20 cellular contexts compared by ENCODE assay signal in genomic region chrX:119417376-119417775, GRCh38. TPM values are rescaled to one million over a fixed set of nuclear protein-coding genes. Genes with fewer than 3 reads are reported as not detected.
DNase-seq lines count a peak whose midpoint lies in the region; ATAC-seq, FAIRE-seq and TF ChIP-seq lines count a peak whose summit lies in the region.
"Had no signal": no experiment of that assay in that cellular context is flagged by ENCODE, and none has a peak within 500 bp of the region (broad histone marks: within the 10 kb centered on the region; RNA-seq: fewer than 3 reads in every experiment).

No MANE protein-coding gene starts in this region.

- H3K36me3 ChIP-seq in GM23338 (ENCODE audit: insufficient read depth) (no peaks in the 10 kb centered on the region; the same call in 1 of the 2 replicates), K562 (ENCODE audit: control insufficient read depth, insufficient read depth, low read length) (no peaks in the 10 kb centered on the region), Karpas-422 (ENCODE audit: insufficient read depth, low read length) (no peaks in the 10 kb centered on the region)
- H3K36me3 ChIP-seq: BE2C had no signal

- no peak for FAIRE-seq in K562 (lab: Jason Lieb, UNC)
- FAIRE-seq: GM12891 had no signal

- H3K27ac Mint-ChIP-seq in GM23338 (no peak overlapping the region), WTC11 (no peak overlapping the region)
- H3K27ac Mint-ChIP-seq in activated CD8-positive, alpha-beta T cell treated with anti-CD3 and anti-CD28 coated beads for 36 hours, result no peak overlapping the region
- H3K27ac Mint-ChIP-seq: CD4-positive, CD25-positive, alpha-beta regulatory T cell; CD8-positive, alpha-beta memory T cell had no signal

- no peaks in the 10 kb centered on the region for H3K9me2 ChIP-seq in GM23338 (ENCODE audit: insufficient read depth)
- H3K9me2 ChIP-seq in Karpas-422 (replicated peaks; ENCODE audit: insufficient read depth, low read length), result no peaks in the 10 kb centered on the region

- H3K79me2 ChIP-seq in GM23338 (replicated peaks; ENCODE audit: insufficient read depth) (no peaks in the 10 kb centered on the region), K562 (ENCODE audit: control insufficient read depth, insufficient read depth, low read length) (no peaks in the 10 kb centered on the region), Karpas-422 (ENCODE audit: low read length) (no peaks in the 10 kb centered on the region)

- CTCF ChIA-PET in WTC11 (lab: Charles Lee) (interaction anchor here (0.7 to 2.2 kb wide), 3 partner anchors 51 to 99 kb away, joined by 3 to 7 read pairs (median 7); partner anchors contain the start of gene SLC25A5), K562 (lab: Yijun Ruan, JAX; ENCODE audit: low intra/inter-chr PET ratio) (interaction anchor here (1.8 kb wide), 1 partner anchor 95 kb away, joined by 5 read pairs; no protein-coding TSS in a partner anchor)
- CTCF ChIA-PET in activated CD8-positive, alpha-beta T cell treated with anti-CD3 and anti-CD28 coated beads for 36 hours (lab: Charles Lee), result no interaction called here

- no peak for TF ChIP-seq POLR2A in K562 (conservative IDR thresholded peaks at IDR 0.05)

- H3K27me3 Mint-ChIP-seq in GM23338 (ENCODE audit: insufficient read depth, low read depth, poor library complexity), result peaks cover 2% of the 10 kb centered on the region
- no peaks in the 10 kb centered on the region for H3K27me3 Mint-ChIP-seq in WTC11 (ENCODE audit: low read depth)
- no peaks in the 10 kb centered on the region for H3K27me3 Mint-ChIP-seq in activated CD8-positive, alpha-beta T cell treated with anti-CD3 and anti-CD28 coated beads for 36 hours
- H3K27me3 Mint-ChIP-seq: CD4-positive, alpha-beta memory T cell; CD4-positive, CD25-positive, alpha-beta regulatory T cell; CD8-positive, alpha-beta memory T cell had no signal

- in situ Hi-C loops in K562 (cut with MboI), result no loop called here

- H3K4me1 ChIP-seq in GM23338 (ENCODE audit: insufficient read depth) (peaks cover 3% of the 10 kb centered on the region; the same call in 1 of the 2 replicates), K562 (replicated peaks in 1 of 2; ENCODE audit: control insufficient read depth in 2 of 2, insufficient read depth in 2 of 2, low read length in 2 of 2) (no peaks in the 10 kb centered on the region), Karpas-422 (ENCODE audit: low read length) (no peaks in the 10 kb centered on the region)
- H3K4me1 ChIP-seq: BE2C, BLaER1 had no signal

- no peaks in the 10 kb centered on the region for H3K9me3 Mint-ChIP-seq in GM23338
- H3K9me3 Mint-ChIP-seq in WTC11, result no peaks in the 10 kb centered on the region
- no peaks in the 10 kb centered on the region for H3K9me3 Mint-ChIP-seq in activated CD8-positive, alpha-beta T cell treated with anti-CD3 and anti-CD28 coated beads for 36 hours
- H3K9me3 Mint-ChIP-seq: CD14-positive monocyte; CD4-positive, alpha-beta memory T cell; CD4-positive, CD25-positive, alpha-beta regulatory T cell; CD8-positive, alpha-beta memory T cell had no signal

- H3K27me3 ChIP-seq in GM23338 (ENCODE audit: insufficient read depth) (no peaks in the 10 kb centered on the region), K562 (ENCODE audit: control insufficient read depth in 2 of 2, insufficient read depth in 2 of 2, low read length in 2 of 2) (no peaks in the 10 kb centered on the region), Karpas-422 (ENCODE audit: low read length) (no peaks in the 10 kb centered on the region)
- H3K27me3 ChIP-seq: BE2C, BLaER1 had no signal

- H4K20me1 ChIP-seq in GM23338 (replicated peaks; ENCODE audit: insufficient read depth) (no peaks in the 10 kb centered on the region), K562 (replicated peaks; ENCODE audit: control insufficient read depth, insufficient read depth, low read length) (peaks cover 9% of the 10 kb centered on the region; the same call in 1 of the 2 replicates), Karpas-422 (ENCODE audit: insufficient read depth, low read depth, low read length) (no peaks in the 10 kb centered on the region)
- H4K20me1 ChIP-seq: BLaER1 had no signal

- H3F3A ChIP-seq in GM23338 (replicated peaks; ENCODE audit: low read depth), result no peaks in the 10 kb centered on the region

- intact Hi-C loops in K562 (cut with micrococcal nuclease), result no loop called here
- intact Hi-C loops in activated CD8-positive, alpha-beta T cell treated with anti-CD3 and anti-CD28 coated beads for 36 hours (cut with micrococcal nuclease), result no loop called here

- H3K4me1 Mint-ChIP-seq in GM23338 (peaks cover 17% of the 10 kb centered on the region), WTC11 (peaks cover 17% of the 10 kb centered on the region)
- no peaks in the 10 kb centered on the region for H3K4me1 Mint-ChIP-seq in activated CD8-positive, alpha-beta T cell treated with anti-CD3 and anti-CD28 coated beads for 36 hours (ENCODE audit: low read depth)
- H3K4me1 Mint-ChIP-seq: CD14-positive monocyte; CD4-positive, alpha-beta memory T cell; CD4-positive, CD25-positive, alpha-beta regulatory T cell; CD8-positive, alpha-beta memory T cell had no signal

- BruUV-seq in K562 (replicated peaks; lab: Mats Ljungman, UMichigan), result no TSS peak

- peak; percentile 52 for ATAC-seq in GM23338
- ATAC-seq in WTC11, result peak; percentile 68
- ATAC-seq in K562, result peak; percentile 49; the same call in 1 of the 3 replicates
- no peak for ATAC-seq in activated CD8-positive, alpha-beta T cell treated with anti-CD3 and anti-CD28 coated beads for 36 hours
- ATAC-seq in GM19395 (IDR thresholded peaks at IDR 0.05; ENCODE audit: unreplicated experiment), result no peak

- WGBS in K562 (ENCODE audit: insufficient coverage, low coverage, missing lambda C conversion rate), result 61% methylated on average over 4 of the region's 4 CpGs

- H3K4me2 ChIP-seq in GM23338 (no peak overlapping the region), K562 (ENCODE audit: insufficient read depth, low read length) (no peak overlapping the region), Karpas-422 (ENCODE audit: low read depth, low read length, poor library complexity, severe bottlenecking) (no peak overlapping the region)
- H3K4me2 ChIP-seq: BLaER1 had no signal

- no peak for TF ChIP-seq RAD21 in K562 (CRISPR knock-in tag; conservative IDR thresholded peaks at IDR 0.05 in 1 of 2, IDR thresholded peaks at IDR 0.05 in 1 of 2)

- H3K4me3 Mint-ChIP-seq in GM23338, result no peak overlapping the region
- H3K4me3 Mint-ChIP-seq in WTC11, result no peak overlapping the region
- no peak overlapping the region for H3K4me3 Mint-ChIP-seq in activated CD8-positive, alpha-beta T cell treated with anti-CD3 and anti-CD28 coated beads for 36 hours
- H3K4me3 Mint-ChIP-seq: CD14-positive monocyte; CD4-positive, alpha-beta memory T cell; CD4-positive, CD25-positive, alpha-beta regulatory T cell; CD8-positive, alpha-beta memory T cell had no signal

- no peak overlapping the region for H3K9ac ChIP-seq in K562 (ENCODE audit: insufficient read depth in 1 of 2, low read depth in 2 of 2, low read length in 2 of 2)
- no peak overlapping the region for H3K9ac ChIP-seq in Karpas-422 (ENCODE audit: low read length)
- H3K9ac ChIP-seq: BLaER1 had no signal

- H2AFZ ChIP-seq in GM23338 (no peak overlapping the region), K562 (ENCODE audit: low read depth, low read length) (no peak overlapping the region), Karpas-422 (ENCODE audit: low read length) (no peak overlapping the region)

- H3K27ac ChIP-seq in GM23338 (ENCODE audit: low read depth), result no peak overlapping the region
- no peak overlapping the region for H3K27ac ChIP-seq in K562 (ENCODE audit: extremely low read depth, low read depth, low read length)
- no peak overlapping the region for H3K27ac ChIP-seq in Karpas-422 (ENCODE audit: low read length)
- H3K27ac ChIP-seq: BLaER1 had no signal

- no peak for TF ChIP-seq EP300 in K562 (IDR thresholded peaks at IDR 0.05; ENCODE audit: low read length)

- no peaks in the 10 kb centered on the region for H3K9me3 ChIP-seq in K562 (replicated peaks; ENCODE audit: control insufficient read depth, insufficient read depth, low read depth, low read length)
- H3K9me3 ChIP-seq in Karpas-422 (ENCODE audit: low read length), result no peaks in the 10 kb centered on the region
- H3K9me3 ChIP-seq: BE2C, BLaER1 had no signal

- TF ChIP-seq CTCF in GM23338 (conservative IDR thresholded peaks at IDR 0.05; ENCODE audit: low read depth in 2 of 2) (peak in 1 of 2 experiments; percentile 37; a peak in 2 of 4 replicates), WTC11 (IDR thresholded peaks at IDR 0.05) (no peak), K562 (IDR thresholded peaks at IDR 0.05 in 2 of 3, conservative IDR thresholded peaks at IDR 0.05 in 1 of 3; ENCODE audit: insufficient read depth in 2 of 3, low read depth in 1 of 3, low read length in 3 of 3) (no peak)
- TF ChIP-seq CTCF in activated CD8-positive, alpha-beta T cell treated with anti-CD3 and anti-CD28 coated beads for 36 hours (IDR thresholded peaks at IDR 0.05), result no peak

- H3K9me1 ChIP-seq in K562 (ENCODE audit: control insufficient read depth, insufficient read depth, low read length), result no peaks in the 10 kb centered on the region

- POLR2A ChIA-PET in WTC11 (lab: Charles Lee), result no interaction called here
- POLR2A ChIA-PET in K562 (lab: Yijun Ruan, JAX), result interaction anchor here (0.6 to 1.2 kb wide), 2 partner anchors 9 to 344 kb away, joined by 3 read pairs; no protein-coding TSS in a partner anchor
- POLR2A ChIA-PET in activated CD8-positive, alpha-beta T cell treated with anti-CD3 and anti-CD28 coated beads for 36 hours (lab: Charles Lee), result no interaction called here

- DNase-seq in GM23338 (ENCODE audit: low spot score) (no peak), WTC11 (ENCODE audit: low spot score) (no peak), K562 (ENCODE audit: extremely low read depth in 1 of 4, low spot score in 3 of 4) (no peak), NCI-H187 (lab: John Stamatoyannopoulos, UW) (no peak), Karpas-422 (no peak)
- no peak for DNase-seq in activated CD8-positive, alpha-beta T cell treated with anti-CD3 and anti-CD28 coated beads for 36 hours
- DNase-seq: 8988T; BE2C; C1 segment of cervical spinal cord; CD4-positive, alpha-beta memory T cell; CD8-positive, alpha-beta memory T cell; COR-L47; DMS 273 treated with DMSO at 0.1 percent for 48 hours; DMS79; GF-D8 had no signal

- no peaks in the 10 kb centered on the region for H3K36me3 Mint-ChIP-seq in GM23338 (ENCODE audit: low read depth)
- no peaks in the 10 kb centered on the region for H3K36me3 Mint-ChIP-seq in WTC11
- no peaks in the 10 kb centered on the region for H3K36me3 Mint-ChIP-seq in activated CD8-positive, alpha-beta T cell treated with anti-CD3 and anti-CD28 coated beads for 36 hours (ENCODE audit: low read depth)

- H3K4me3 ChIP-seq in GM23338 (no peak overlapping the region), K562 (no peak overlapping the region), Karpas-422 (ENCODE audit: low read length) (no peak overlapping the region)
- H3K4me3 ChIP-seq: BLaER1 had no signal

RNA-seq across cellular contexts. Expression of gene SLC25A43, which starts 18.2 kb away (rescaled TPM):
- 8.9 and 12.7 TPM in 2 replicates for total RNA-seq in GM23338 (2014; rRNA removed; shearing (Covaris generic))
- polyA plus RNA-seq in GM23338 (2016; fragmentation: Nextera tagmentation; extraction: Ambion mirVana), result 7.1 and 8.7 TPM in 2 replicates
- 4.5 to 6.1 TPM (median 5.3 TPM) in 3 replicates for total RNA-seq in WTC11 (2021)
- total RNA-seq in K562 (2011; cell fraction: chromatin; rRNA removed; ENCODE audit: low replicate concordance), result 2.7 and 4.8 TPM in 2 replicates
- total RNA-seq in K562 (2011; cell fraction: nucleolus; rRNA removed), result 1.8 and 2.2 TPM in 2 replicates
- total RNA-seq in K562 (2011; cell fraction: nucleoplasm; rRNA removed), result 3.0 and 3.7 TPM in 2 replicates
- 4.0 and 5.4 TPM in 2 replicates for total RNA-seq in K562 (2014; rRNA removed)
- total RNA-seq in K562 (2014; rRNA removed; fragmentation: Illumina TruSeq; extraction: Trizol), result 5.1 and 5.7 TPM in 2 replicates
- 4.4 and 5.0 TPM in 2 replicates for total RNA-seq in K562 (2015; rRNA removed; fragmentation: Illumina TruSeq; extraction: Trizol)
- total RNA-seq in K562 (2021), result 4.8 and 5.8 TPM in 2 replicates
- polyA plus RNA-seq in K562 (2011; rRNA removed), result 3.2 and 3.6 TPM in 2 replicates
- 3.0 and 3.3 TPM in 2 replicates for polyA plus RNA-seq in K562 (2011; cell fraction: cytosol; rRNA removed)
- polyA plus RNA-seq in K562 (2011; cell fraction: nucleus; rRNA removed), result 2.2 and 2.3 TPM in 2 replicates
- polyA plus RNA-seq in K562 (2012), result 6.8 and 11.2 TPM in 2 replicates
- polyA plus RNA-seq in K562 (2014; fragmentation: Illumina TruSeq; extraction: Trizol), result 6.6 and 8.4 TPM in 2 replicates
- polyA plus RNA-seq in K562 (2014; fragmentation: Nextera tagmentation; extraction: Ambion mirVana), result 1 to 10 TPM; 1.3 to 2.2 TPM
- polyA plus RNA-seq in K562 (2014; rRNA removed), result 2.9 and 4.1 TPM in 2 replicates
- 1.8 and 1.9 TPM in 2 replicates for polyA minus RNA-seq in K562 (2011; rRNA and poly(A)+ RNA removed)
- polyA minus RNA-seq in K562 (2011; cell fraction: cytosol; rRNA and poly(A)+ RNA removed), result 1.4 and 1.6 TPM in 2 replicates
- 1.2 and 1.3 TPM in 2 replicates for polyA minus RNA-seq in K562 (2011; cell fraction: nucleus; rRNA and poly(A)+ RNA removed)
- total RNA-seq in activated CD8-positive, alpha-beta T cell treated with anti-CD3 and anti-CD28 coated beads for 36 hours, result 1 to 10 TPM; 5.3 to 5.6 TPM
- total RNA-seq in Karpas-422 (2014; rRNA removed; shearing (Covaris generic); ENCODE audit: low replicate concordance), result 3.4 and 8.3 TPM in 2 replicates

RNA-seq across cellular contexts. Expression of gene SLC25A5, which starts 50.9 kb away (rescaled TPM):
- total RNA-seq in GM23338 (2014; rRNA removed; shearing (Covaris generic)), result 379 and 451 TPM in 2 replicates
- polyA plus RNA-seq in GM23338 (2016; fragmentation: Nextera tagmentation; extraction: Ambion mirVana) (325 and 348 TPM in 2 replicates), K562 (2011; rRNA removed) (499 and 591 TPM in 2 replicates), K562 (2014; fragmentation: Illumina TruSeq; extraction: Trizol) (649 and 665 TPM in 2 replicates), K562 (2014; fragmentation: Nextera tagmentation; extraction: Ambion mirVana) (1,000 to 10,000 TPM; 3,491 to 5,247 TPM), K562 (2014; rRNA removed) (596 and 629 TPM in 2 replicates)
- total RNA-seq in WTC11 (2021) (573 to 595 TPM (median 584 TPM) in 3 replicates), K562 (2014; rRNA removed) (460 and 470 TPM in 2 replicates), K562 (2014; rRNA removed; fragmentation: Illumina TruSeq; extraction: Trizol) (493 and 498 TPM in 2 replicates), K562 (2015; rRNA removed; fragmentation: Illumina TruSeq; extraction: Trizol) (478 and 489 TPM in 2 replicates), K562 (2021) (762 and 796 TPM in 2 replicates)
- total RNA-seq in K562 (2011; cell fraction: chromatin; rRNA removed; ENCODE audit: low replicate concordance), result 103 and 142 TPM in 2 replicates
- total RNA-seq in K562 (2011; cell fraction: nucleolus; rRNA removed), result 130 and 151 TPM in 2 replicates
- 173 and 218 TPM in 2 replicates for total RNA-seq in K562 (2011; cell fraction: nucleoplasm; rRNA removed)
- polyA plus RNA-seq in K562 (2011; cell fraction: cytosol; rRNA removed), result 1,022 and 1,125 TPM in 2 replicates
- polyA plus RNA-seq in K562 (2011; cell fraction: nucleus; rRNA removed), result 386 and 505 TPM in 2 replicates
- 1,005 and 1,059 TPM in 2 replicates for polyA plus RNA-seq in K562 (2012)
- polyA minus RNA-seq in K562 (2011; rRNA and poly(A)+ RNA removed), result 714 and 717 TPM in 2 replicates
- 498 and 579 TPM in 2 replicates for polyA minus RNA-seq in K562 (2011; cell fraction: cytosol; rRNA and poly(A)+ RNA removed)
- polyA minus RNA-seq in K562 (2011; cell fraction: nucleus; rRNA and poly(A)+ RNA removed), result 44.0 and 102 TPM in 2 replicates
- total RNA-seq in activated CD8-positive, alpha-beta T cell treated with anti-CD3 and anti-CD28 coated beads for 36 hours, result 100 to 1,000 TPM; 830 to 839 TPM
- total RNA-seq in Karpas-422 (2014; rRNA removed; shearing (Covaris generic); ENCODE audit: low replicate concordance), result 364 and 450 TPM in 2 replicates

Comparison
In these comparisons a context has a peak if more than half of its experiments do, and no peak if none do; other contexts are left out.
1. ATAC-seq: peak in GM23338 (single experiment), WTC11 (single experiment) and K562 (single experiment); none in activated CD8-positive, alpha-beta T cell treated with anti-CD3 and anti-CD28 coated beads for 36 hours (single experiment) and GM19395 (single experiment).